Comparison of ENCODE assay signal across 30 cellular contexts in the genomic region with DNA sequence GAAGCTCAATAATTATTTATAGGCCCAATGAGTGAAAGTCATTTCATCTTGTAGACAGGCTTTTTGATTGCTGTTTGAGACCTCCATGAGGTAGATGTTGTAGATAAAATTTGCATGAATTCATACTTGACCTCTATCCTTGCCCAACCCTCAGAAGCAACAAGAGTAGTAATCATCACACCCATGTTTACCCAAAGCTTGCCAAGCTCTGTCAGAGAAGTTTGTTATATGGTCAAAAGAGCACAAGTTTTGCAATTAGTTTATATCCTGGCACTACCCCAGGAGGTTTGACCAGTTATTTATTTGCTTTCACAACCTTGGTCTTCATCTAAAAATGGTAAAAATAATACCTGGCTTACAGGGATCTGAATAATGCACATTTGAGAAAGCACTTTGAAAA. TPM values are rescaled to one million over a fixed set of nuclear protein-coding genes. Genes with fewer than 3 reads are reported as not detected.
DNase-seq lines count a peak whose midpoint lies in the region; ATAC-seq, FAIRE-seq and TF ChIP-seq lines count a peak whose summit lies in the region.
"Had no signal": no experiment of that assay in that cellular context is flagged by ENCODE, and none has a peak within 500 bp of the region (broad histone marks: within the 10 kb centered on the region; RNA-seq: fewer than 3 reads in every experiment).

No MANE protein-coding gene starts in this region.

- H3K27ac ChIP-seq in pancreas: peak overlapping the region in 1 of 4 donors; percentile 64
- no peak overlapping the region for H3K27ac ChIP-seq in SJCRH30
- H3K27ac ChIP-seq: cardiac muscle cell, Peyer's patch, prostate gland, upper lobe of left lung had no signal

- no peak for FAIRE-seq in pancreas (lab: Jason Lieb, UNC)
- FAIRE-seq: GM12891, TTC549 had no signal

- no peak overlapping the region for H3K4me3 ChIP-seq in LNCaP clone FGC (ENCODE audit: low read depth, low read length)
- H3K4me3 ChIP-seq in fibroblast of mammary gland (ENCODE audit: control insufficient read depth, low read depth, low read length): no peak overlapping the region
- no peak overlapping the region for H3K4me3 ChIP-seq in pancreas
- H3K4me3 ChIP-seq in SJCRH30: no peak overlapping the region
- H3K4me3 ChIP-seq: cardiac muscle cell, Peyer's patch, prostate gland, upper lobe of left lung had no signal

- H3K9me3 ChIP-seq in pancreas (no peaks in the 10 kb centered on the region), SJCRH30 (replicated peaks) (no peaks in the 10 kb centered on the region)
- H3K9me3 ChIP-seq: BE2C, Peyer's patch, prostate gland, upper lobe of left lung had no signal

- H3K4me1 ChIP-seq in pancreas (peaks cover 9 to 16% (median 12%) of the 10 kb centered on the region in 3 donors), SJCRH30 (no peaks in the 10 kb centered on the region)
- H3K4me1 ChIP-seq: BE2C, prostate gland had no signal

- peak; percentile 67 to 79 (median 74) for ATAC-seq in pancreas

- peak; percentile 67 for DNase-seq in LNCaP clone FGC (ENCODE audit: low read depth)
- peak; percentile 31 for DNase-seq in amniotic epithelial cell (ENCODE audit: low read depth)
- DNase-seq in fibroblast of mammary gland (ENCODE audit: low read depth): peak; percentile 46
- no peak for DNase-seq in pancreas
- DNase-seq in NCI-H446 treated with DMSO at 0.1 percent for 48 hours (lab: John Stamatoyannopoulos, UW): no peak
- no peak for DNase-seq in NCI-H510A (lab: John Stamatoyannopoulos, UW)
- DNase-seq in hepatic stellate cell (ENCODE audit: low spot score): no peak
- no peak for DNase-seq in SJCRH30
- DNase-seq: ACHN; activated CD4-positive, alpha-beta T cell treated with anti-CD3 and anti-CD28 coated beads, Interleukin-2, amount 50 U/mL, for 48 hours; activated CD8-positive, alpha-beta memory T cell treated with anti-CD3 and anti-CD28 coated beads, Interleukin-2, amount 50 U/mL, for 4 hours; activated naive CD4-positive, alpha-beta T cell treated with anti-CD3 and anti-CD28 coated beads, Interleukin-2, amount 50 U/mL, for 16 hours; BE2C; CD8-positive, alpha-beta memory T cell; endodermal cell; head of caudate nucleus; kidney glomerular epithelial cell; MV-4-11; NCI-H146; NCI-H446; Peyer's patch; stimulated activated CD8-positive, alpha-beta memory T cell treated with anti-CD3 and anti-CD28 coated beads, Interleukin-4, amount 100 ng/mL, for 48 hours; T-helper 1 cell; upper lobe of left lung had no signal

- TF ChIP-seq CTCF in LNCaP clone FGC (IDR thresholded peaks at IDR 0.05; ENCODE audit: control insufficient read depth, extremely low read depth, insufficient read depth) (no peak), fibroblast of mammary gland (conservative IDR thresholded peaks at IDR 0.05; ENCODE audit: control insufficient read depth, insufficient read depth, low read depth, low read length) (no peak), pancreas (IDR thresholded peaks at IDR 0.05) (no peak)

- H3K36me3 ChIP-seq in pancreas (no peaks in the 10 kb centered on the region), SJCRH30 (no peaks in the 10 kb centered on the region)
- H3K36me3 ChIP-seq: BE2C, cardiac muscle cell, Peyer's patch, prostate gland, upper lobe of left lung had no signal

- intact Hi-C loops in pancreas (cut with DNase I): no loop called here

- H3K27me3 ChIP-seq in pancreas (no peaks in the 10 kb centered on the region), SJCRH30 (no peaks in the 10 kb centered on the region)
- H3K27me3 ChIP-seq: BE2C, cardiac muscle cell, Peyer's patch, upper lobe of left lung had no signal

RNA-seq across cellular contexts. Expression of a gene that starts 20.7 kb away (rescaled TPM):
- total RNA-seq in pancreas: not detected
- under 1 TPM in 1 of 2 donors, not detected in 1; 0.07 TPM for polyA plus RNA-seq in pancreas
- not detected in 2 replicates for total RNA-seq in SJCRH30 (2014; rRNA removed; shearing (Covaris generic))
- total RNA-seq: cardiac muscle cell; CD8-positive, alpha-beta memory T cell; endodermal cell; Peyer's patch; SK-MEL-5; skeletal muscle tissue had no signal
- polyA plus RNA-seq: cardiac muscle cell; CD8-positive, alpha-beta memory T cell had no signal

Comparison
In these comparisons a context has a peak if more than half of its experiments do, and no peak if none do; other contexts are left out.
1. DNase-seq: peak in LNCaP clone FGC (single experiment), amniotic epithelial cell (single experiment) and fibroblast of mammary gland (single experiment); none in pancreas (0 of 6), NCI-H446 treated with DMSO at 0.1 percent for 48 hours (single experiment), NCI-H510A (single experiment), hepatic stellate cell (single experiment) and SJCRH30 (0 of 2).